ENCODE assay signal across 8 cellular contexts in the genomic region with DNA sequence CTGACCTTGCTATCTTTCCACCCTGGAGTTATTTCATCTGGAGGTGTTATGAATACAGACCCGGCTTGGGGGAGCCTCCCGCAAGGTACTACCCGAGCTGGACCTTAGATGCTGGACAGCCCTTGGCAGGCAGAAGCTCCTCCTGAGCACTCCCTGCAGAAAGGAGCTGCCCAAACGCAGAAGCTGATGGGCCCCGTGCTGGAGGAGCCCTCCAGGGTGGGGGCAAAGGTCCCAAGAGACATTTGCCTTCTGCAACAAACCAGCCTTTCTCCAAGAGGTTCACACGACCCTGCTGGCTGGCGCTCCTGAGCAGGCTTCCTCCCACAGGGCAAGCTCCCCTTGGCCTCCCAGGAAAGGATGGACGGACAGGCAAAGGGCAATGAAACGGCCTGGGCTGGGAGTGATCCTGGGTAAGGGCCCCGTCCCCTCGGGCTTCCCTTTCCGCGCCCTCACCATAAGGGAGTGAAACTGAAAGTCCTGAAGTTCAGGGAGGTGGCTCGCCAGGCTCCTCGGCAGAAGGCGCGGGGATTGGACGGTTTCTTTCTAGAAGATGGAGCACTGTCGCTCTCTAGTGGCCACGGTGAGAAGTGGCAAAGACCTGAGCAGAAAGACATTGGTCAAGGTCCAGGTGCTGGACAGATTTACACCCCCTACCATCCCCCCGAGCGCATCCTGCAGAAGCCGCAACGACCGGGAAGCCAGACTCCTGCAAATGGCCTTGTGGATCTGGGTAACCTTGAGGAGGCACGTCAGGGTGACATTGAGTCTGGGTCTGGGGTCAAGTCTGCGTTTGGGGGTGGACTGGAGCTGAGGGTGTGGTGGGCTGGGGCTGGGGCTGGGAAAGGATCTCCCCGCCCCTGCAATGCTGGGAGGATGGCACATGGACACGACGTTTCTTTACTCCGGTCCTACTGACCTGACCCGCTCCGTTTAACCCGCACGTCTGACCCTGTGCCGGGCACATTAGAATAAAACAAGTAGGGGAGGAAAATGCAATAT. TPM values are rescaled to one million over a fixed set of nuclear protein-coding genes. Genes with fewer than 3 reads are reported as not detected.
A peak's percentile ranks its signal among the peaks of the same experiment; 100 is the strongest.
DNase-seq lines count a peak whose midpoint lies in the region; ATAC-seq and TF ChIP-seq lines count a peak whose summit lies in the region.

No MANE protein-coding gene starts in this region.

- H3K9me3 ChIP-seq in HAP-1: no peaks in the 10 kb centered on the region
- H3K9me3 ChIP-seq in ovary: no peaks in the 10 kb centered on the region
- no peaks in the 10 kb centered on the region for H3K9me3 ChIP-seq in thyroid gland

- DNase-seq in G401 (ENCODE audit: low spot score): peak; percentile 83
- DNase-seq in HAP-1 (ENCODE audit: low spot score in 2 of 2): peak; percentile 78 to 92
- peak; percentile 82 for DNase-seq in MV-4-11 (lab: John Stamatoyannopoulos, UW)
- DNase-seq in Right ventricle myocardium inferior (ENCODE audit: missing footprints): peak; percentile 94
- DNase-seq in ovary: peak; percentile 88 to 94 (median 91)
- DNase-seq in thyroid gland: peak; percentile 87 to 90

- no peaks in the 10 kb centered on the region for H3K36me3 ChIP-seq in HAP-1 (replicated peaks)
- no peaks in the 10 kb centered on the region for H3K36me3 ChIP-seq in ovary
- H3K36me3 ChIP-seq in thyroid gland: no peaks in the 10 kb centered on the region

- peak overlapping the region; percentile 27 for H3K4me3 ChIP-seq in HAP-1
- peak overlapping the region; percentile 48 for H3K4me3 ChIP-seq in ovary
- peak overlapping the region in 2 of 3 donors; percentile 52 to 57 for H3K4me3 ChIP-seq in thyroid gland (replicated peaks in 1 of 3)

- 12 to 13% (median 13%) methylated on average over 35 to 36 of the region's 36 CpGs for WGBS in ovary, 3 donors
- WGBS in thyroid gland, 2 donors: 17 to 20% methylated on average over 29 to 30 of the region's 36 CpGs

- TF ChIP-seq EP300 in ovary (IDR thresholded peaks at IDR 0.05): no peak

- ATAC-seq in SK-N-SH treated with all-trans-retinoic acid at 6 μM for 48 hours (peak; percentile 90), Right ventricle myocardium inferior (peak; percentile 59)

- peak overlapping the region; percentile 50 for H3K27ac Mint-ChIP-seq in activated naive CD8-positive, alpha-beta T cell

- intact Hi-C loops in Right ventricle myocardium inferior (cut with DNase I) (loop anchor here (1.0 to 10.0 kb wide), 5 partner anchors 35 to 218 kb away; no protein-coding TSS in a partner anchor), ovary (cut with DNase I) (loop anchor here (1.0 to 10.0 kb wide), 8 partner anchors 53 to 590 kb away; a partner anchor contains a TSS), thyroid gland (cut with DNase I) (loop anchor here (5.0 to 10.0 kb wide), 2 partner anchors 220 to 593 kb away; no protein-coding TSS in a partner anchor)

- H3K36me3 Mint-ChIP-seq in activated naive CD8-positive, alpha-beta T cell: no peaks in the 10 kb centered on the region

- H3K4me1 Mint-ChIP-seq in activated naive CD8-positive, alpha-beta T cell (ENCODE audit: low read depth): peaks cover 14% of the 10 kb centered on the region

- H3K27ac ChIP-seq in ovary (peak overlapping the region; percentile 5 to 61), thyroid gland (peak overlapping the region; percentile 30 to 58 (median 58))

- in situ Hi-C loops in G401 (cut with HindIII; ENCODE audit: low sequenced_read_pairs) (no loop called here), HAP-1 (cut with MboI; ENCODE audit: low sequenced_read_pairs) (loop anchor here (25.0 kb wide), 1 partner anchor 585 kb away; no protein-coding TSS in a partner anchor)

- no peaks in the 10 kb centered on the region for H3K9me3 Mint-ChIP-seq in activated naive CD8-positive, alpha-beta T cell (ENCODE audit: low read depth)

- peaks cover 12% of the 10 kb centered on the region for H3K27me3 Mint-ChIP-seq in activated naive CD8-positive, alpha-beta T cell

- H3K4me3 Mint-ChIP-seq in activated naive CD8-positive, alpha-beta T cell: peak overlapping the region; percentile 87

- TF ChIP-seq CTCF in ovary (IDR thresholded peaks at IDR 0.05): peak; percentile 83 to 94 (median 94)
- peak; percentile 85 to 91 (median 90) for TF ChIP-seq CTCF in thyroid gland (IDR thresholded peaks at IDR 0.05)

- TF ChIP-seq POLR2A in ovary (IDR thresholded peaks at IDR 0.05) (peak; percentile 40), thyroid gland (IDR thresholded peaks at IDR 0.05) (peak in 1 of 2 donors; percentile 35)

- peaks cover 8% of the 10 kb centered on the region for H3K4me1 ChIP-seq in HAP-1
- peaks cover 28% of the 10 kb centered on the region for H3K4me1 ChIP-seq in ovary (ENCODE audit: insufficient read depth)
- peaks cover 0 to 22% of the 10 kb centered on the region in 2 donors for H3K4me1 ChIP-seq in thyroid gland

- H3K27me3 ChIP-seq in HAP-1 (ENCODE audit: low read depth): no peaks in the 10 kb centered on the region
- no peaks in the 10 kb centered on the region for H3K27me3 ChIP-seq in ovary
- H3K27me3 ChIP-seq in thyroid gland: no peaks in the 10 kb centered on the region

TF ChIP-seq in SK-N-SH treated with all-trans-retinoic acid at 6 μM for 48 hours, 23 proteins besides CTCF, POLR2A, EP300 and RAD21:
- TF ChIP-seq CSDC2 (CRISPR knock-in tag; IDR thresholded peaks at IDR 0.05) (no peak), SNAI2 (CRISPR knock-in tag; IDR thresholded peaks at IDR 0.05) (no peak), ZNF8 (CRISPR knock-in tag; IDR thresholded peaks at IDR 0.05) (no peak), ZFP3 (CRISPR knock-in tag; IDR thresholded peaks at IDR 0.05) (no peak), ZFP30 (CRISPR knock-in tag; IDR thresholded peaks at IDR 0.05) (no peak), BACH2 (CRISPR knock-in tag; IDR thresholded peaks at IDR 0.05; ENCODE audit: borderline replicate concordance) (no peak), ARNTL (CRISPR knock-in tag; IDR thresholded peaks at IDR 0.05; ENCODE audit: borderline replicate concordance, low read depth) (no peak), OSR1 (CRISPR knock-in tag; IDR thresholded peaks at IDR 0.05) (no peak), TOX (CRISPR knock-in tag; IDR thresholded peaks at IDR 0.05; ENCODE audit: borderline replicate concordance) (no peak), GLIS3 (CRISPR knock-in tag; IDR thresholded peaks at IDR 0.05) (no peak), TCF4 (CRISPR knock-in tag; IDR thresholded peaks at IDR 0.05; ENCODE audit: borderline replicate concordance) (no peak), ZC3H10 (CRISPR knock-in tag; IDR thresholded peaks at IDR 0.05) (no peak)
- TF ChIP-seq, protein P1, sequence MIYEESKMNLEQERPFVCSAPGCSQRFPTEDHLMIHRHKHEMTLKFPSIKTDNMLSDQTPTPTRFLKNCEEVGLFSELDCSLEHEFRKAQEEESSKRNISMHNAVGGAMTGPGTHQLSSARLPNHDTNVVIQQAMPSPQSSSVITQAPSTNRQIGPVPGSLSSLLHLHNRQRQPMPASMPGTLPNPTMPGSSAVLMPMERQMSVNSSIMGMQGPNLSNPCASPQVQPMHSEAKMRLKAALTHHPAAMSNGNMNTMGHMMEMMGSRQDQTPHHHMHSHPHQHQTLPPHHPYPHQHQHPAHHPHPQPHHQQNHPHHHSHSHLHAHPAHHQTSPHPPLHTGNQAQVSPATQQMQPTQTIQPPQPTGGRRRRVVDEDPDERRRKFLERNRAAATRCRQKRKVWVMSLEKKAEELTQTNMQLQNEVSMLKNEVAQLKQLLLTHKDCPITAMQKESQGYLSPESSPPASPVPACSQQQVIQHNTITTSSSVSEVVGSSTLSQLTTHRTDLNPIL (CRISPR knock-in tag; IDR thresholded peaks at IDR 0.05; ENCODE audit: low read depth): no peak
- TF ChIP-seq, protein P2, sequence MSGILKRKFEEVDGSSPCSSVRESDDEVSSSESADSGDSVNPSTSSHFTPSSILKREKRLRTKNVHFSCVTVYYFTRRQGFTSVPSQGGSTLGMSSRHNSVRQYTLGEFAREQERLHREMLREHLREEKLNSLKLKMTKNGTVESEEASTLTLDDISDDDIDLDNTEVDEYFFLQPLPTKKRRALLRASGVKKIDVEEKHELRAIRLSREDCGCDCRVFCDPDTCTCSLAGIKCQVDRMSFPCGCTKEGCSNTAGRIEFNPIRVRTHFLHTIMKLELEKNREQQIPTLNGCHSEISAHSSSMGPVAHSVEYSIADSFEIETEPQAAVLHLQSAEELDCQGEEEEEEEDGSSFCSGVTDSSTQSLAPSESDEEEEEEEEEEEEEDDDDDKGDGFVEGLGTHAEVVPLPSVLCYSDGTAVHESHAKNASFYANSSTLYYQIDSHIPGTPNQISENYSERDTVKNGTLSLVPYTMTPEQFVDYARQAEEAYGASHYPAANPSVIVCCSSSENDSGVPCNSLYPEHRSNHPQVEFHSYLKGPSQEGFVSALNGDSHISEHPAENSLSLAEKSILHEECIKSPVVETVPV (CRISPR knock-in tag; IDR thresholded peaks at IDR 0.05): no peak
- TF ChIP-seq, protein P3, sequence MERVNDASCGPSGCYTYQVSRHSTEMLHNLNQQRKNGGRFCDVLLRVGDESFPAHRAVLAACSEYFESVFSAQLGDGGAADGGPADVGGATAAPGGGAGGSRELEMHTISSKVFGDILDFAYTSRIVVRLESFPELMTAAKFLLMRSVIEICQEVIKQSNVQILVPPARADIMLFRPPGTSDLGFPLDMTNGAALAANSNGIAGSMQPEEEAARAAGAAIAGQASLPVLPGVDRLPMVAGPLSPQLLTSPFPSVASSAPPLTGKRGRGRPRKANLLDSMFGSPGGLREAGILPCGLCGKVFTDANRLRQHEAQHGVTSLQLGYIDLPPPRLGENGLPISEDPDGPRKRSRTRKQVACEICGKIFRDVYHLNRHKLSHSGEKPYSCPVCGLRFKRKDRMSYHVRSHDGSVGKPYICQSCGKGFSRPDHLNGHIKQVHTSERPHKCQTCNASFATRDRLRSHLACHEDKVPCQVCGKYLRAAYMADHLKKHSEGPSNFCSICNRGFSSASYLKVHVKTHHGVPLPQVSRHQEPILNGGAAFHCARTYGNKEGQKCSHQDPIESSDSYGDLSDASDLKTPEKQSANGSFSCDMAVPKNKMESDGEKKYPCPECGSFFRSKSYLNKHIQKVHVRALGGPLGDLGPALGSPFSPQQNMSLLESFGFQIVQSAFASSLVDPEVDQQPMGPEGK (CRISPR knock-in tag; IDR thresholded peaks at IDR 0.05; ENCODE audit: borderline replicate concordance): no peak

RNA-seq across cellular contexts. Expression of a gene that starts 56.4 kb away (rescaled TPM):
- 0.75 and 1.6 TPM in 2 replicates for total RNA-seq in G401 (2014; rRNA removed; shearing (Covaris generic))
- total RNA-seq in Right ventricle myocardium inferior (37.1 TPM), ovary (10 to 100 TPM; 15.0 to 75.1 (median 36.3) TPM), thyroid gland (10 to 100 TPM in 2 of 4 donors, 1 to 10 TPM in 2; 8.2 to 29.9 (median 10.9) TPM)
- 10 to 100 TPM; 24.2 to 39.0 TPM for polyA plus RNA-seq in ovary

Comparison
In these comparisons a context has a peak if more than half of its experiments do, and no peak if none do; other contexts are left out.
1. Peak in every context shown above with its lines: DNase-seq, ATAC-seq, H3K4me3 ChIP-seq and H3K27ac ChIP-seq.